Comparison of ENCODE assay signal across 2 cellular contexts in the genomic region with DNA sequence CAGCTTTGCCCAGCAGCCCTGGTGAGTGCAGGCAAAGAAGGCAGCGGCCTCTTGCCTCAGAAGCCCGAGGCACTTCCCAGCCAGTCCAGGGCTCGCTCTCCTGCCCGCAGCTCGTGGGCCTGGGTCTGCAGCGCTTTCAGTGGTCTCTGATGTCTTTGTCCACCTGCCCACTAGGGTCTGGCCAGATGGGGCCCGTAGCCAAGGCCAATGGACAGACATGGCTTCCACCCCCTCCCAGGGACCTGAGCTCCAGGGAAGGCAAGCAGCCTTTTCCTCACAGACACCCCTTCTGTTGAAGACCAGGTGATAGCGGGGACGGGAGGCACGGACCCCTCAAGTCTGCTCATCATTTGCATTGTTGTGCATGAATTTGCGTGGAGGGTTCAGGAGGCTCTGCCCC.
A peak's percentile ranks its signal among the peaks of the same experiment; 100 is the strongest.
TF ChIP-seq lines count a peak whose summit lies in the region.

No MANE protein-coding gene starts in this region.

TF ChIP-seq in HepG2, 621 proteins besides CTCF, POLR2A, EP300 and RAD21 (continues in another document):
- TF ChIP-seq STAT5B (CRISPR knock-in tag; IDR thresholded peaks at IDR 0.05) (no peak), KDM2A (CRISPR knock-in tag; IDR thresholded peaks at IDR 0.05; ENCODE audit: borderline replicate concordance, low read depth) (no peak), ADNP (CRISPR knock-in tag; IDR thresholded peaks at IDR 0.05) (no peak), ZNF30 (CRISPR knock-in tag; IDR thresholded peaks at IDR 0.05) (no peak), NFE2L1 (CRISPR knock-in tag; IDR thresholded peaks at IDR 0.05; ENCODE audit: borderline replicate concordance) (no peak), PAF1 (CRISPR knock-in tag; IDR thresholded peaks at IDR 0.05) (peak; percentile 75; the same call in 1 of the 2 replicates), ZFP41 (CRISPR knock-in tag; IDR thresholded peaks at IDR 0.05; ENCODE audit: borderline replicate concordance) (no peak), XBP1 (CRISPR knock-in tag; IDR thresholded peaks at IDR 0.05) (no peak), SRSF1 (optimal IDR thresholded peaks at IDR 0.05; ENCODE audit: low read depth, low read length) (peak; percentile 4), ZNF3 (CRISPR knock-in tag; IDR thresholded peaks at IDR 0.05) (no peak), ZBTB7B (CRISPR knock-in tag; IDR thresholded peaks at IDR 0.05) (no peak), POLR2AphosphoS5 (IDR thresholded peaks at IDR 0.05; ENCODE audit: low read depth, low read length) (no peak), ZC3H13 (CRISPR knock-in tag; IDR thresholded peaks at IDR 0.05) (peak; percentile 93), ERF (CRISPR knock-in tag; IDR thresholded peaks at IDR 0.05) (no peak), ARNT2 (CRISPR knock-in tag; IDR thresholded peaks at IDR 0.05; ENCODE audit: low read depth) (no peak), ZNF660 (CRISPR knock-in tag; IDR thresholded peaks at IDR 0.05; ENCODE audit: borderline replicate concordance, low read depth) (no peak), ETV6 (CRISPR knock-in tag; conservative IDR thresholded peaks at IDR 0.05) (no peak), JDP2 (CRISPR knock-in tag; IDR thresholded peaks at IDR 0.05; ENCODE audit: borderline replicate concordance) (no peak), RFX1 (IDR thresholded peaks at IDR 0.05) (no peak), HOXA3 (CRISPR knock-in tag; IDR thresholded peaks at IDR 0.05) (no peak), RNF2 (conservative IDR thresholded peaks at IDR 0.05; ENCODE audit: low read depth) (no peak), SATB2 (CRISPR knock-in tag; IDR thresholded peaks at IDR 0.05) (no peak), HIVEP1 (CRISPR knock-in tag; IDR thresholded peaks at IDR 0.05) (0 out of 2 replicates have a peak, but pooled peaks have one; percentile 26), ZNF607 (CRISPR knock-in tag; IDR thresholded peaks at IDR 0.05; ENCODE audit: borderline replicate concordance) (no peak), SSRP1 (CRISPR knock-in tag; IDR thresholded peaks at IDR 0.05) (no peak), NFYC (CRISPR knock-in tag; IDR thresholded peaks at IDR 0.05) (no peak), NKX3-1 (CRISPR knock-in tag; IDR thresholded peaks at IDR 0.05) (no peak), ZNF326 (CRISPR knock-in tag; IDR thresholded peaks at IDR 0.05; ENCODE audit: borderline replicate concordance) (no peak), HOXD1 (CRISPR knock-in tag; IDR thresholded peaks at IDR 0.05) (no peak), AGO1 (IDR thresholded peaks at IDR 0.05; ENCODE audit: low read depth, low read length, poor library complexity, severe bottlenecking) (peak; percentile 7)
- TF ChIP-seq, protein P1, sequence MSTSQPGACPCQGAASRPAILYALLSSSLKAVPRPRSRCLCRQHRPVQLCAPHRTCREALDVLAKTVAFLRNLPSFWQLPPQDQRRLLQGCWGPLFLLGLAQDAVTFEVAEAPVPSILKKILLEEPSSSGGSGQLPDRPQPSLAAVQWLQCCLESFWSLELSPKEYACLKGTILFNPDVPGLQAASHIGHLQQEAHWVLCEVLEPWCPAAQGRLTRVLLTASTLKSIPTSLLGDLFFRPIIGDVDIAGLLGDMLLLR (CRISPR knock-in tag; IDR thresholded peaks at IDR 0.05): no peak
- TF ChIP-seq, protein P2, sequence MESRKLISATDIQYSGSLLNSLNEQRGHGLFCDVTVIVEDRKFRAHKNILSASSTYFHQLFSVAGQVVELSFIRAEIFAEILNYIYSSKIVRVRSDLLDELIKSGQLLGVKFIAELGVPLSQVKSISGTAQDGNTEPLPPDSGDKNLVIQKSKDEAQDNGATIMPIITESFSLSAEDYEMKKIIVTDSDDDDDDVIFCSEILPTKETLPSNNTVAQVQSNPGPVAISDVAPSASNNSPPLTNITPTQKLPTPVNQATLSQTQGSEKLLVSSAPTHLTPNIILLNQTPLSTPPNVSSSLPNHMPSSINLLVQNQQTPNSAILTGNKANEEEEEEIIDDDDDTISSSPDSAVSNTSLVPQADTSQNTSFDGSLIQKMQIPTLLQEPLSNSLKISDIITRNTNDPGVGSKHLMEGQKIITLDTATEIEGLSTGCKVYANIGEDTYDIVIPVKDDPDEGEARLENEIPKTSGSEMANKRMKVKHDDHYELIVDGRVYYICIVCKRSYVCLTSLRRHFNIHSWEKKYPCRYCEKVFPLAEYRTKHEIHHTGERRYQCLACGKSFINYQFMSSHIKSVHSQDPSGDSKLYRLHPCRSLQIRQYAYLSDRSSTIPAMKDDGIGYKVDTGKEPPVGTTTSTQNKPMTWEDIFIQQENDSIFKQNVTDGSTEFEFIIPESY (CRISPR knock-in tag; IDR thresholded peaks at IDR 0.05): no peak
- TF ChIP-seq, protein P3, sequence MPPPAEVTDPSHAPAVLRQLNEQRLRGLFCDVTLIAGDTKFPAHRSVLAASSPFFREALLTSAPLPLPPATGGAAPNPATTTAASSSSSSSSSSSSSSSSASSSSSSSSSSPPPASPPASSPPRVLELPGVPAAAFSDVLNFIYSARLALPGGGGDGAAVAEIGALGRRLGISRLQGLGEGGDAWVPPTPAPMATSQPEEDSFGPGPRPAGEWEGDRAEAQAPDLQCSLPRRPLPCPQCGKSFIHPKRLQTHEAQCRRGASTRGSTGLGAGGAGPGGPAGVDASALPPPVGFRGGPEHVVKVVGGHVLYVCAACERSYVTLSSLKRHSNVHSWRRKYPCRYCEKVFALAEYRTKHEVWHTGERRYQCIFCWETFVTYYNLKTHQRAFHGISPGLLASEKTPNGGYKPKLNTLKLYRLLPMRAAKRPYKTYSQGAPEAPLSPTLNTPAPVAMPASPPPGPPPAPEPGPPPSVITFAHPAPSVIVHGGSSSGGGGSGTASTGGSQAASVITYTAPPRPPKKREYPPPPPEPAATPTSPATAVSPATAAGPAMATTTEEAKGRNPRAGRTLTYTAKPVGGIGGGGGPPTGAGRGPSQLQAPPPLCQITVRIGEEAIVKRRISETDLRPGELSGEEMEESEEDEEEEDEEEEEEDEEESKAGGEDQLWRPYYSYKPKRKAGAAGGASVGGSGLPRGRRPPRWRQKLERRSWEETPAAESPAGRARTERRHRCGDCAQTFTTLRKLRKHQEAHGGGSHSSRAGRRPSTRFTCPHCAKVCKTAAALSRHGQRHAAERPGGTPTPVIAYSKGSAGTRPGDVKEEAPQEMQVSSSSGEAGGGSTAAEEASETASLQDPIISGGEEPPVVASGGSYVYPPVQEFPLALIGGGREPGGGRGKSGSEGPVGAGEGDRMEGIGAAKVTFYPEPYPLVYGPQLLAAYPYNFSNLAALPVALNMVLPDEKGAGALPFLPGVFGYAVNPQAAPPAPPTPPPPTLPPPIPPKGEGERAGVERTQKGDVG (CRISPR knock-in tag; IDR thresholded peaks at IDR 0.05; ENCODE audit: borderline replicate concordance): no peak

TF ChIP-seq in SK-N-SH, 30 proteins besides CTCF, POLR2A, EP300 and RAD21:
- TF ChIP-seq FOSL2 (IDR thresholded peaks at IDR 0.05; ENCODE audit: borderline replicate concordance, low read depth) (no peak), GATA2 (CRISPR knock-in tag; IDR thresholded peaks at IDR 0.05) (no peak), MXI1 (IDR thresholded peaks at IDR 0.05; ENCODE audit: low read depth, low read length) (no peak), TAF1 (IDR thresholded peaks at IDR 0.05; ENCODE audit: borderline replicate concordance, low read depth, low read length) (no peak), YY1 (IDR thresholded peaks at IDR 0.05; ENCODE audit: low read depth) (no peak), TEAD4 (IDR thresholded peaks at IDR 0.05; ENCODE audit: borderline replicate concordance, insufficient read depth) (no peak), NFIC (IDR thresholded peaks at IDR 0.05; ENCODE audit: borderline replicate concordance) (no peak), RFX5 (IDR thresholded peaks at IDR 0.05; ENCODE audit: low read length) (no peak), SIN3A (IDR thresholded peaks at IDR 0.05; ENCODE audit: borderline replicate concordance, low read depth, low read length) (no peak), RXRA (IDR thresholded peaks at IDR 0.05; ENCODE audit: borderline replicate concordance, low read depth) (no peak), ELF1 (IDR thresholded peaks at IDR 0.05) (no peak)
- TF ChIP-seq, protein P4, sequence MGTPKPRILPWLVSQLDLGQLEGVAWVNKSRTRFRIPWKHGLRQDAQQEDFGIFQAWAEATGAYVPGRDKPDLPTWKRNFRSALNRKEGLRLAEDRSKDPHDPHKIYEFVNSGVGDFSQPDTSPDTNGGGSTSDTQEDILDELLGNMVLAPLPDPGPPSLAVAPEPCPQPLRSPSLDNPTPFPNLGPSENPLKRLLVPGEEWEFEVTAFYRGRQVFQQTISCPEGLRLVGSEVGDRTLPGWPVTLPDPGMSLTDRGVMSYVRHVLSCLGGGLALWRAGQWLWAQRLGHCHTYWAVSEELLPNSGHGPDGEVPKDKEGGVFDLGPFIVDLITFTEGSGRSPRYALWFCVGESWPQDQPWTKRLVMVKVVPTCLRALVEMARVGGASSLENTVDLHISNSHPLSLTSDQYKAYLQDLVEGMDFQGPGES (IDR thresholded peaks at IDR 0.05; ENCODE audit: low read depth, low read length): no peak
- TF ChIP-seq, protein P5, sequence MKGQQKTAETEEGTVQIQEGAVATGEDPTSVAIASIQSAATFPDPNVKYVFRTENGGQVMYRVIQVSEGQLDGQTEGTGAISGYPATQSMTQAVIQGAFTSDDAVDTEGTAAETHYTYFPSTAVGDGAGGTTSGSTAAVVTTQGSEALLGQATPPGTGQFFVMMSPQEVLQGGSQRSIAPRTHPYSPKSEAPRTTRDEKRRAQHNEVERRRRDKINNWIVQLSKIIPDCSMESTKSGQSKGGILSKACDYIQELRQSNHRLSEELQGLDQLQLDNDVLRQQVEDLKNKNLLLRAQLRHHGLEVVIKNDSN (IDR thresholded peaks at IDR 0.05; ENCODE audit: borderline replicate concordance, low read depth): no peak
- TF ChIP-seq, protein P6, sequence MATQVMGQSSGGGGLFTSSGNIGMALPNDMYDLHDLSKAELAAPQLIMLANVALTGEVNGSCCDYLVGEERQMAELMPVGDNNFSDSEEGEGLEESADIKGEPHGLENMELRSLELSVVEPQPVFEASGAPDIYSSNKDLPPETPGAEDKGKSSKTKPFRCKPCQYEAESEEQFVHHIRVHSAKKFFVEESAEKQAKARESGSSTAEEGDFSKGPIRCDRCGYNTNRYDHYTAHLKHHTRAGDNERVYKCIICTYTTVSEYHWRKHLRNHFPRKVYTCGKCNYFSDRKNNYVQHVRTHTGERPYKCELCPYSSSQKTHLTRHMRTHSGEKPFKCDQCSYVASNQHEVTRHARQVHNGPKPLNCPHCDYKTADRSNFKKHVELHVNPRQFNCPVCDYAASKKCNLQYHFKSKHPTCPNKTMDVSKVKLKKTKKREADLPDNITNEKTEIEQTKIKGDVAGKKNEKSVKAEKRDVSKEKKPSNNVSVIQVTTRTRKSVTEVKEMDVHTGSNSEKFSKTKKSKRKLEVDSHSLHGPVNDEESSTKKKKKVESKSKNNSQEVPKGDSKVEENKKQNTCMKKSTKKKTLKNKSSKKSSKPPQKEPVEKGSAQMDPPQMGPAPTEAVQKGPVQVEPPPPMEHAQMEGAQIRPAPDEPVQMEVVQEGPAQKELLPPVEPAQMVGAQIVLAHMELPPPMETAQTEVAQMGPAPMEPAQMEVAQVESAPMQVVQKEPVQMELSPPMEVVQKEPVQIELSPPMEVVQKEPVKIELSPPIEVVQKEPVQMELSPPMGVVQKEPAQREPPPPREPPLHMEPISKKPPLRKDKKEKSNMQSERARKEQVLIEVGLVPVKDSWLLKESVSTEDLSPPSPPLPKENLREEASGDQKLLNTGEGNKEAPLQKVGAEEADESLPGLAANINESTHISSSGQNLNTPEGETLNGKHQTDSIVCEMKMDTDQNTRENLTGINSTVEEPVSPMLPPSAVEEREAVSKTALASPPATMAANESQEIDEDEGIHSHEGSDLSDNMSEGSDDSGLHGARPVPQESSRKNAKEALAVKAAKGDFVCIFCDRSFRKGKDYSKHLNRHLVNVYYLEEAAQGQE (IDR thresholded peaks at IDR 0.05; ENCODE audit: low read depth, low read length): no peak
